ENCODE assay signal across 13 cellular contexts in the genomic region with DNA sequence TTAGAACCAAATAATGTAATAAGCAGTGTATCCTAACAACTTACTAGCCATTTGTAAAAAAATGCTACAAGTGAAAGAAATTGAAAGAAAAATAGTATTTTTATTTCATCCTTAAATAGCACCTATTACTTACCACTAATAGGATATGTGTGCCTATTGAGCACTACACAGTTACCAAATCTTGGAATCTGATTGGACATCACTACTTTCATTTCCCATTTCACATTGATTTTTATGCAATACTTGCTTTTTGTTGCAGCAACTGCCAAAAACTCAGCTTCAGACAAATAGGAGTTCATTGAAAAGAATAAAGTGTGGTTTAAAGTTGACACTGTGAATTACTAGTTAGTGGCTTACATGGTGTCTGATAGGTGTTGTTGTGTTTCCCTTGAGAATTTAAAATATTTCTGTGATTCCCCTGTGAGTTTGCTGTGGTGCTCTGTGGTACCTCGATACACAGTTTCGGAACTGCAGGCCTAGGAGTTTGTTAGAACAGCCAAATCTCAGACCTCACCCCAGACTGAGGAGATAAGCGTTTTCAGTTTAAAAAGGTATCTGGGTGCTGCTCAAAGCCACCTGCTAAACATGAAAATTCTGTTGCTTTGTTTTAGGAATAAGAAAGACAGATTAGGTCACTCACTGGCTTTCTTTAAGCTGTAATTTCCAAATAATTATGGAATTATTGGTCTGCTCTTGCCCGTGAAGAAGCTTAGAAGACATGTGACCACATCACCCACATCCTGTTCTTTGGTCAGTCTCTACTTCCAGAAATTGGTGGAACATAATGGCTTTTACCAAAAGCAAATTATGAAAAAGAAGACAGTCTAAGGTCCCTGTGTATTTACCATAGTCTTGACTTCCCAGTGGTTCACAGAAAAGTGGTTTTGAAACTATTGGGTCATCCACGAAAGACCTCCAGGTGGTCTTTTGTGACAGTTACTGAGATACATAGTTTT.
DNase-seq lines count a peak whose midpoint lies in the region; ATAC-seq lines count a peak whose summit lies in the region.
"Had no signal": no experiment of that assay in that cellular context is flagged by ENCODE, and none has a peak within 500 bp of the region (broad histone marks: within the 10 kb centered on the region; RNA-seq: fewer than 3 reads in every experiment).

No MANE protein-coding gene starts in this region.

- no peak overlapping the region for H3K4me3 Mint-ChIP-seq in activated CD4-positive, alpha-beta memory T cell treated with anti-CD3 and anti-CD28 coated beads, Interleukin-2, amount 10 ng/mL, durations not matched to agents 7 days and 5 days
- no peak overlapping the region for H3K4me3 Mint-ChIP-seq in activated CD4-positive, alpha-beta memory T cell treated with anti-CD3 and anti-CD28 coated beads for 36 hours
- H3K4me3 Mint-ChIP-seq in stimulated activated naive B cell treated with anti-CD40 and anti-IgM and Interleukin-4, amounts not matched to agents 10 μg/mL and 1 μg/mL and 100 μg/mL, for 72 hours, result no peak overlapping the region
- H3K4me3 Mint-ChIP-seq: neural crest cell had no signal

- ATAC-seq in HG02678 (IDR thresholded peaks at IDR 0.05; ENCODE audit: unreplicated experiment) (peak; percentile 89), HG03520 (IDR thresholded peaks at IDR 0.05; ENCODE audit: unreplicated experiment) (peak; percentile 78)
- ATAC-seq in stimulated activated naive B cell treated with anti-CD40 and anti-IgM and Interleukin-4, amounts not matched to agents 10 μg/mL and 1 μg/mL and 100 μg/mL, for 72 hours (replicated peaks), result peak; percentile 60 to 61

- DNase-seq in activated CD4-positive, alpha-beta memory T cell treated with anti-CD3 and anti-CD28 coated beads, Interleukin-2, amount 10 ng/mL, durations not matched to agents 7 days and 5 days, result no peak
- DNase-seq in activated CD4-positive, alpha-beta memory T cell treated with anti-CD3 and anti-CD28 coated beads for 36 hours, result no peak
- no peak for DNase-seq in stimulated activated naive B cell treated with anti-CD40 and anti-IgM and Interleukin-4, amounts not matched to agents 10 μg/mL and 1 μg/mL and 100 μg/mL, for 72 hours
- DNase-seq in NCI-H1105 treated with DMSO at 0.1 percent for 48 hours (lab: John Stamatoyannopoulos, UW) (no peak), head of caudate nucleus (no peak), NCI-H2029 (lab: John Stamatoyannopoulos, UW) (no peak)
- DNase-seq: activated CD4-positive, alpha-beta T cell treated with anti-CD3 and anti-CD28 coated beads for 4 hours; anterior cingulate cortex; NCI-H2081; stimulated activated CD4-positive, alpha-beta T cell treated with anti-CD3 and anti-CD28 coated beads, Interleukin-2, amount 100 ng/mL, for 24 hours had no signal

- POLR2A ChIA-PET in activated CD4-positive, alpha-beta memory T cell treated with anti-CD3 and anti-CD28 coated beads, Interleukin-2, amount 10 ng/mL, durations not matched to agents 7 days and 5 days (lab: Charles Lee), result no interaction called here
- POLR2A ChIA-PET in activated CD4-positive, alpha-beta memory T cell treated with anti-CD3 and anti-CD28 coated beads for 36 hours (lab: Charles Lee), result no interaction called here

- H3K4me1 Mint-ChIP-seq in activated CD4-positive, alpha-beta memory T cell treated with anti-CD3 and anti-CD28 coated beads, Interleukin-2, amount 10 ng/mL, durations not matched to agents 7 days and 5 days, result peaks cover 14% of the 10 kb centered on the region
- H3K4me1 Mint-ChIP-seq in activated CD4-positive, alpha-beta memory T cell treated with anti-CD3 and anti-CD28 coated beads for 36 hours (ENCODE audit: low read depth), result no peaks in the 10 kb centered on the region
- H3K4me1 Mint-ChIP-seq in stimulated activated naive B cell treated with anti-CD40 and anti-IgM and Interleukin-4, amounts not matched to agents 10 μg/mL and 1 μg/mL and 100 μg/mL, for 72 hours, result peaks cover 0 to 2% of the 10 kb centered on the region in 2 donors
- H3K4me1 Mint-ChIP-seq: neural crest cell had no signal

- peak overlapping the region; percentile 31 for H3K27ac Mint-ChIP-seq in activated CD4-positive, alpha-beta memory T cell treated with anti-CD3 and anti-CD28 coated beads, Interleukin-2, amount 10 ng/mL, durations not matched to agents 7 days and 5 days
- no peak overlapping the region for H3K27ac Mint-ChIP-seq in activated CD4-positive, alpha-beta memory T cell treated with anti-CD3 and anti-CD28 coated beads for 36 hours
- no peak overlapping the region for H3K27ac Mint-ChIP-seq in stimulated activated naive B cell treated with anti-CD40 and anti-IgM and Interleukin-4, amounts not matched to agents 10 μg/mL and 1 μg/mL and 100 μg/mL, for 72 hours

- CTCF ChIA-PET in activated CD4-positive, alpha-beta memory T cell treated with anti-CD3 and anti-CD28 coated beads, Interleukin-2, amount 10 ng/mL, durations not matched to agents 7 days and 5 days (lab: Charles Lee), result no interaction called here
- CTCF ChIA-PET in activated CD4-positive, alpha-beta memory T cell treated with anti-CD3 and anti-CD28 coated beads for 36 hours (lab: Charles Lee), result no interaction called here

- no peaks in the 10 kb centered on the region for H3K36me3 Mint-ChIP-seq in activated CD4-positive, alpha-beta memory T cell treated with anti-CD3 and anti-CD28 coated beads, Interleukin-2, amount 10 ng/mL, durations not matched to agents 7 days and 5 days (ENCODE audit: low read depth)
- no peaks in the 10 kb centered on the region for H3K36me3 Mint-ChIP-seq in activated CD4-positive, alpha-beta memory T cell treated with anti-CD3 and anti-CD28 coated beads for 36 hours
- no peaks in the 10 kb centered on the region for H3K36me3 Mint-ChIP-seq in stimulated activated naive B cell treated with anti-CD40 and anti-IgM and Interleukin-4, amounts not matched to agents 10 μg/mL and 1 μg/mL and 100 μg/mL, for 72 hours

- no peaks in the 10 kb centered on the region for H3K9me3 Mint-ChIP-seq in activated CD4-positive, alpha-beta memory T cell treated with anti-CD3 and anti-CD28 coated beads, Interleukin-2, amount 10 ng/mL, durations not matched to agents 7 days and 5 days
- H3K9me3 Mint-ChIP-seq in activated CD4-positive, alpha-beta memory T cell treated with anti-CD3 and anti-CD28 coated beads for 36 hours, result no peaks in the 10 kb centered on the region
- H3K9me3 Mint-ChIP-seq in stimulated activated naive B cell treated with anti-CD40 and anti-IgM and Interleukin-4, amounts not matched to agents 10 μg/mL and 1 μg/mL and 100 μg/mL, for 72 hours, result peaks cover 0 to 6% of the 10 kb centered on the region in 2 donors

- H3K27me3 Mint-ChIP-seq in activated CD4-positive, alpha-beta memory T cell treated with anti-CD3 and anti-CD28 coated beads, Interleukin-2, amount 10 ng/mL, durations not matched to agents 7 days and 5 days, result no peaks in the 10 kb centered on the region
- no peaks in the 10 kb centered on the region for H3K27me3 Mint-ChIP-seq in activated CD4-positive, alpha-beta memory T cell treated with anti-CD3 and anti-CD28 coated beads for 36 hours
- peaks cover 0 to 4% of the 10 kb centered on the region in 2 donors for H3K27me3 Mint-ChIP-seq in stimulated activated naive B cell treated with anti-CD40 and anti-IgM and Interleukin-4, amounts not matched to agents 10 μg/mL and 1 μg/mL and 100 μg/mL, for 72 hours

- intact Hi-C loops in activated CD4-positive, alpha-beta memory T cell treated with anti-CD3 and anti-CD28 coated beads for 36 hours (cut with micrococcal nuclease), result no loop called here
- intact Hi-C loops in head of caudate nucleus (cut with DNase I), result no loop called here
